In genomic region chr9:124480621-124480981, GRCh38 we compare ENCODE assay signal across 8 cellular contexts.
DNase-seq lines count a peak whose midpoint lies in the region; ATAC-seq lines count a peak whose summit lies in the region.

No MANE protein-coding gene starts in this region.

- DNase-seq in DMS114 treated with DMSO at 0.1 percent for 48 hours (lab: John Stamatoyannopoulos, UW; ENCODE audit: unreplicated experiment) = peak; percentile 4
- DNase-seq in SKM-1 (lab: John Stamatoyannopoulos, UW; ENCODE audit: unreplicated experiment) = peak; percentile 28
- DNase-seq in iris pigment epithelial cell (ENCODE audit: low read depth) = peak; percentile 22
- no peak for DNase-seq in superior temporal gyrus (ENCODE audit: extremely low spot score)

- ATAC-seq in HG02759 (IDR thresholded peaks at IDR 0.05; ENCODE audit: unreplicated experiment) (peak; percentile 50), GM19035 (IDR thresholded peaks at IDR 0.05; ENCODE audit: unreplicated experiment) (no peak), GM21717 (IDR thresholded peaks at IDR 0.05; ENCODE audit: unreplicated experiment) (no peak), GM19328 (IDR thresholded peaks at IDR 0.05; ENCODE audit: unreplicated experiment) (no peak)
